In the genomic region with DNA sequence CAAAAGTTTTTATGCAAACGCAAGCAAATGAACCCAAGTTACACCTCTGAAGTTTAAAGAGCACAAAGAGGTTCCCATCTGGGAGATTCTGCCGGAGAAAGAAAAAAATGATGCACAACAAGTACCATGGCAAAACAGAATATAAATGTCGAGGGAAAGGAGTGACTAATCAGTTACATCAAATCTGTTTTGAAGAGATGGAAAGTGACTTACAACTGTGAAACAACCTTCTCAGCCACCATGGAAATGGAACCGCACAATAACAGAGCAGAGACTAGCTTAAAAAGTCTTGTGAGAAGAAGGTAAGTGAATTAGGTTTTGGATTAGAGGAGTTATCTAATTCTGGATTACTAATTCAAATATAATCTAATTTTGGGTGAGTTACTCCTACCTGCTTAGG, we compare ENCODE assay signal across 1 cellular context.
TF ChIP-seq lines count a peak whose summit lies in the region.

No MANE protein-coding gene starts in this region.

TF ChIP-seq in HepG2, 621 proteins besides CTCF, POLR2A, EP300 and RAD21:
- TF ChIP-seq AKAP8 (CRISPR knock-in tag; IDR thresholded peaks at IDR 0.05), result no peak
